In genomic region chr11:32427935-32428664, GRCh38 we compare ENCODE assay signal across 19 cellular contexts. TPM values are rescaled to one million over a fixed set of nuclear protein-coding genes. Genes with fewer than 3 reads are reported as not detected.
DNase-seq lines count a peak whose midpoint lies in the region; ATAC-seq and TF ChIP-seq lines count a peak whose summit lies in the region.
"Had no signal": no experiment of that assay in that cellular context is flagged by ENCODE, and none has a peak within 500 bp of the region (broad histone marks: within the 10 kb centered on the region; RNA-seq: fewer than 3 reads in every experiment).

No MANE protein-coding gene starts in this region.

- WGBS in tibial nerve, 2 donors: 7 to 13% methylated on average over 33 to 41 of the region's 41 CpGs

- H3K36me3 Mint-ChIP-seq in stimulated activated memory B cell treated with anti-CD40 and anti-IgM and Interleukin-4, amounts not matched to agents 10 μg/mL and 1 μg/mL and 100 μg/mL, for 72 hours: no peaks in the 10 kb centered on the region

- H3K4me1 ChIP-seq in HUES48 (ENCODE audit: control insufficient read depth, insufficient read depth, low read length) (peaks cover 22% of the 10 kb centered on the region), tibial nerve (peaks cover 0 to 39% (median 0%) of the 10 kb centered on the region in 4 donors)
- H3K4me1 ChIP-seq: Caco-2 had no signal

- TF ChIP-seq EP300 in tibial nerve (IDR thresholded peaks at IDR 0.05): no peak

- no peak overlapping the region for H3K27ac Mint-ChIP-seq in stimulated activated memory B cell treated with anti-CD40 and anti-IgM and Interleukin-4, amounts not matched to agents 10 μg/mL and 1 μg/mL and 100 μg/mL, for 72 hours
- H3K27ac Mint-ChIP-seq: activated CD4-positive, alpha-beta memory T cell treated with anti-CD3 and anti-CD28 coated beads, Interleukin-2, amount 10 ng/mL, durations not matched to agents 7 days and 5 days; activated naive CD4-positive, alpha-beta T cell treated with anti-CD3 and anti-CD28 coated beads, Interleukin-2, amount 50 U/mL, for 72 hours; memory B cell had no signal

- no peak overlapping the region for H3K27ac ChIP-seq in HUES48 (ENCODE audit: low read depth, low read length)
- no peak overlapping the region for H3K27ac ChIP-seq in tibial nerve

- no peak overlapping the region for H3K9ac ChIP-seq in HUES48 (ENCODE audit: low read depth, low read length)

- no peak for TF ChIP-seq POLR2A in tibial nerve (IDR thresholded peaks at IDR 0.05)

- H3K4me3 Mint-ChIP-seq in stimulated activated memory B cell treated with anti-CD40 and anti-IgM and Interleukin-4, amounts not matched to agents 10 μg/mL and 1 μg/mL and 100 μg/mL, for 72 hours: no peak overlapping the region
- H3K4me3 Mint-ChIP-seq: activated CD4-positive, alpha-beta memory T cell treated with anti-CD3 and anti-CD28 coated beads, Interleukin-2, amount 10 ng/mL, durations not matched to agents 7 days and 5 days; activated T-cell treated with anti-CD3 and anti-CD28 coated beads, Interleukin-2, amount 50 U/mL, for 4 hours; memory B cell had no signal

- peaks cover 97% of the 10 kb centered on the region for H3K27me3 Mint-ChIP-seq in stimulated activated memory B cell treated with anti-CD40 and anti-IgM and Interleukin-4, amounts not matched to agents 10 μg/mL and 1 μg/mL and 100 μg/mL, for 72 hours

- H3K4me3 ChIP-seq in HUES48 (ENCODE audit: low read depth, low read length) (peak overlapping the region; percentile 28; the same call in 1 of the 2 replicates), iPS-18c (ENCODE audit: insufficient read depth, low read depth, low read length) (peak overlapping the region; percentile 15), tibial nerve (no peak overlapping the region)
- H3K4me3 ChIP-seq: MG63 had no signal

- H3K9me3 ChIP-seq in HUES48 (ENCODE audit: control insufficient read depth, insufficient read depth, low read length): no peaks in the 10 kb centered on the region
- H3K9me3 ChIP-seq in iPS-18c (ENCODE audit: control insufficient read depth, insufficient read depth, low read length): peaks cover 5% of the 10 kb centered on the region
- H3K9me3 ChIP-seq in tibial nerve: no peaks in the 10 kb centered on the region
- H3K9me3 ChIP-seq: Caco-2, MG63 had no signal

- H3K36me3 ChIP-seq in HUES48 (ENCODE audit: control insufficient read depth, insufficient read depth, low read length): no peaks in the 10 kb centered on the region
- no peaks in the 10 kb centered on the region for H3K36me3 ChIP-seq in tibial nerve
- H3K36me3 ChIP-seq: MG63 had no signal

- ATAC-seq in stimulated activated memory B cell treated with anti-CD40 and anti-IgM and Interleukin-4, amounts not matched to agents 10 μg/mL and 1 μg/mL and 100 μg/mL, for 72 hours: no peak
- ATAC-seq in HG03520 (IDR thresholded peaks at IDR 0.05; ENCODE audit: unreplicated experiment): no peak
- ATAC-seq: naive thymus-derived CD8-positive, alpha-beta T cell had no signal

- H3K27me3 ChIP-seq in HUES48 (ENCODE audit: control insufficient read depth, insufficient read depth, low read length): peaks cover 96% of the 10 kb centered on the region
- H3K27me3 ChIP-seq in tibial nerve: peaks cover 2 to 100% of the 10 kb centered on the region in 2 donors

- peaks cover 3% of the 10 kb centered on the region for H3K9me3 Mint-ChIP-seq in stimulated activated memory B cell treated with anti-CD40 and anti-IgM and Interleukin-4, amounts not matched to agents 10 μg/mL and 1 μg/mL and 100 μg/mL, for 72 hours
- H3K9me3 Mint-ChIP-seq: activated CD4-positive, alpha-beta memory T cell treated with anti-CD3 and anti-CD28 coated beads, Interleukin-2, amount 10 ng/mL, durations not matched to agents 7 days and 5 days; activated naive CD4-positive, alpha-beta T cell treated with anti-CD3 and anti-CD28 coated beads, Interleukin-2, amount 50 U/mL, for 72 hours; activated T-cell treated with anti-CD3 and anti-CD28 coated beads, Interleukin-2, amount 50 U/mL, for 4 hours had no signal

- no peaks in the 10 kb centered on the region for H3K4me1 Mint-ChIP-seq in stimulated activated memory B cell treated with anti-CD40 and anti-IgM and Interleukin-4, amounts not matched to agents 10 μg/mL and 1 μg/mL and 100 μg/mL, for 72 hours
- H3K4me1 Mint-ChIP-seq: memory B cell had no signal

- TF ChIP-seq CTCF in tibial nerve (IDR thresholded peaks at IDR 0.05): no peak

- DNase-seq in ELF-1 (ENCODE audit: low read depth, low spot score): peak; percentile 47
- DNase-seq in retina: peak; percentile 62
- DNase-seq in tibial nerve (ENCODE audit: low spot score in 2 of 2): no peak
- DNase-seq: activated CD4-positive, alpha-beta memory T cell treated with anti-CD3 and anti-CD28 coated beads, Interleukin-2, amount 10 ng/mL, durations not matched to agents 7 days and 5 days; activated T-cell treated with anti-CD3 and anti-CD28 coated beads, Interleukin-2, amount 50 U/mL, for 4 hours; Caco-2; islet precursor cell; MG63; naive thymus-derived CD8-positive, alpha-beta T cell; NCI-H1436; NCI-H69; stimulated activated CD8-positive, alpha-beta memory T cell treated with anti-CD3 and anti-CD28 coated beads, Interleukin-4, amount 100 ng/mL, for 48 hours; T-helper 1 cell had no signal

RNA-seq across cellular contexts. Expression of gene WT1, which starts 7.2 kb away (rescaled TPM):
- total RNA-seq in tibial nerve: not detected
- total RNA-seq: activated CD4-positive, alpha-beta memory T cell treated with anti-CD3 and anti-CD28 coated beads, Interleukin-2, amount 10 ng/mL, durations not matched to agents 7 days and 5 days; activated naive CD4-positive, alpha-beta T cell treated with anti-CD3 and anti-CD28 coated beads, Interleukin-2, amount 50 U/mL, for 72 hours; naive thymus-derived CD8-positive, alpha-beta T cell had no signal

Comparison
In these comparisons a context has a peak if more than half of its experiments do, and no peak if none do; other contexts are left out.
1. DNase-seq: peak in ELF-1 (single experiment) and retina (single experiment); none in tibial nerve (0 of 2).
2. H3K4me3 ChIP-seq: peak in HUES48 (single experiment) and iPS-18c (single experiment); none in tibial nerve (0 of 4).